ENCODE assay signal across 18 cellular contexts in the genomic region with DNA sequence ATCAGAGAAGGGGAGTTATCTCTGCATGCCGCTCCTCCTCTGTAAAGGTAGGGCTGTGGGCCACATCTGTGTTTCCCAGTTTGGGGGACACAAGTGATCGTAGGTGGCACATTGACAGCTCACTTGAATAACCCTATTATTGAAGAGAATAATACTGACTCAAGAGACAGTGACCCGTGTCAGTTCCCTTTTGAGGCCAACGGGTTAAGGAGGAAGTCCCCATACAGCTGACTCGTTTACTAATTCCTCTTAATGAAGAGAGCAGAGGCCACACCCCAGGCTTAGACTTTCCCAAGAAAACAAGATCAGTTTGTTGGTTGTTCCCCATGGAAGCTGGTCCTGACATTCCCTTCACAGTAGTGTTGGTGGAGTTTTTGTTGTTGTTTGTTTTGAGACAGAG. TPM values are rescaled to one million over a fixed set of nuclear protein-coding genes. Genes with fewer than 3 reads are reported as not detected.
A peak's percentile ranks its signal among the peaks of the same experiment; 100 is the strongest.
DNase-seq lines count a peak whose midpoint lies in the region; ATAC-seq and TF ChIP-seq lines count a peak whose summit lies in the region.
"Had no signal": no experiment of that assay in that cellular context is flagged by ENCODE, and none has a peak within 500 bp of the region (broad histone marks: within the 10 kb centered on the region; RNA-seq: fewer than 3 reads in every experiment).

No MANE protein-coding gene starts in this region.

- H3K4me1 ChIP-seq in body of pancreas (no peaks in the 10 kb centered on the region), Caco-2 (no peaks in the 10 kb centered on the region)

- DNase-seq in Right ventricle myocardium superior (no peak), cardiac septum (ENCODE audit: low spot score) (no peak), NOMO-1 treated with dmso at 0.1 percent for 144 hours (lab: John Stamatoyannopoulos, UW; ENCODE audit: unreplicated experiment) (peak; percentile 12), body of pancreas (no peak), Caco-2 (no peak)
- DNase-seq in stimulated activated naive B cell treated with anti-CD40 and anti-IgM and Interleukin-4, amounts not matched to agents 10 μg/mL and 1 μg/mL and 100 μg/mL, for 72 hours = peak; percentile 43
- DNase-seq: activated CD4-positive, alpha-beta T cell treated with anti-CD3 and anti-CD28 coated beads, Interleukin-2, amount 50 U/mL, for 1 hour; activated gamma-delta T cell; DMS79 treated with DMSO at 0.1 percent for 48 hours; effector memory CD4-positive, alpha-beta T cell; foreskin melanocyte; immature natural killer cell; midbrain; tibial artery had no signal

- POLR2A ChIA-PET in Caco-2 (lab: Charles Lee) = no interaction called here

- peak overlapping the region; percentile 59 for H3K4me3 Mint-ChIP-seq in dendritic cell treated with granulocyte-macrophage colony-stimulating factor and Interleukin-4, amounts not matched to agents 40 ng/mL and 50 ng/mL, for 4 days
- H3K4me3 Mint-ChIP-seq in stimulated activated naive B cell treated with anti-CD40 and anti-IgM and Interleukin-4, amounts not matched to agents 10 μg/mL and 1 μg/mL and 100 μg/mL, for 72 hours = peak overlapping the region; percentile 70 to 72
- no peak overlapping the region for H3K4me3 Mint-ChIP-seq in Caco-2 (ENCODE audit: unreplicated experiment)
- H3K4me3 Mint-ChIP-seq: immature natural killer cell had no signal

- TF ChIP-seq CTCF in body of pancreas (IDR thresholded peaks at IDR 0.05) = no peak
- no peak for TF ChIP-seq CTCF in Caco-2 (IDR thresholded peaks at IDR 0.05; ENCODE audit: insufficient read depth in 1 of 2, low read depth in 1 of 2, low read length in 1 of 2, severe bottlenecking in 1 of 2, unreplicated experiment in 1 of 2)

- WGBS in body of pancreas, 2 donors = 61 to 79% methylated on average over 5 of the region's 5 CpGs

- H3K9me3 ChIP-seq in body of pancreas = no peaks in the 10 kb centered on the region
- H3K9me3 ChIP-seq in Caco-2 = no peaks in the 10 kb centered on the region
- H3K9me3 ChIP-seq: tibial artery had no signal

- no TSS peak for BruUV-seq in Caco-2 (replicated peaks; lab: Mats Ljungman, UMichigan)

- H3K4me3 ChIP-seq in body of pancreas = no peak overlapping the region
- no peak overlapping the region for H3K4me3 ChIP-seq in Caco-2 (ENCODE audit: low read depth, low read length)
- H3K4me3 ChIP-seq: tibial artery had no signal

- H3K27ac ChIP-seq in body of pancreas = no peak overlapping the region
- H3K27ac ChIP-seq: tibial artery had no signal

- intact Hi-C loops in Right ventricle myocardium superior (cut with DNase I) = no loop called here
- intact Hi-C loops in cardiac septum (cut with DNase I) = no loop called here
- intact Hi-C loops in dendritic cell treated with granulocyte-macrophage colony-stimulating factor and Interleukin-4, amounts not matched to agents 40 ng/mL and 50 ng/mL, for 4 days (cut with micrococcal nuclease) = loop anchor here (5.0 kb wide), 1 partner anchor 35 kb away; the partner anchor contains the start of gene IL4R
- intact Hi-C loops in body of pancreas (cut with DNase I) = no loop called here
- intact Hi-C loops in Caco-2 (cut with micrococcal nuclease; ENCODE audit: unreplicated experiment) = no loop called here

- no peak for TF ChIP-seq POLR2A in body of pancreas (IDR thresholded peaks at IDR 0.05)

- ATAC-seq in Right ventricle myocardium superior (ENCODE audit: poor library complexity) (peak; percentile 52), body of pancreas (no peak), GM18498 (IDR thresholded peaks at IDR 0.05; ENCODE audit: unreplicated experiment) (no peak)
- peak; percentile 91 to 94 for ATAC-seq in stimulated activated naive B cell treated with anti-CD40 and anti-IgM and Interleukin-4, amounts not matched to agents 10 μg/mL and 1 μg/mL and 100 μg/mL, for 72 hours (replicated peaks)
- ATAC-seq: Panc1 had no signal

- H3K27me3 ChIP-seq in body of pancreas (no peaks in the 10 kb centered on the region), Caco-2 (replicated peaks; ENCODE audit: control insufficient read depth, insufficient read depth, low read length) (no peaks in the 10 kb centered on the region)
- H3K27me3 ChIP-seq: tibial artery had no signal

- H3K27ac Mint-ChIP-seq in dendritic cell treated with granulocyte-macrophage colony-stimulating factor and Interleukin-4, amounts not matched to agents 40 ng/mL and 50 ng/mL, for 4 days = peak overlapping the region; percentile 90
- H3K27ac Mint-ChIP-seq in stimulated activated naive B cell treated with anti-CD40 and anti-IgM and Interleukin-4, amounts not matched to agents 10 μg/mL and 1 μg/mL and 100 μg/mL, for 72 hours = peak overlapping the region; percentile 97
- H3K27ac Mint-ChIP-seq in Caco-2 (ENCODE audit: unreplicated experiment) = no peak overlapping the region

- H3K36me3 ChIP-seq in body of pancreas (replicated peaks in 1 of 2; ENCODE audit: insufficient read depth in 1 of 2, low read depth in 2 of 2) (peaks cover 0 to 32% of the 10 kb centered on the region in 2 donors), Caco-2 (ENCODE audit: control insufficient read depth, insufficient read depth, low read length) (peaks cover 5% of the 10 kb centered on the region)

- peaks cover 100% of the 10 kb centered on the region for H3K36me3 Mint-ChIP-seq in dendritic cell treated with granulocyte-macrophage colony-stimulating factor and Interleukin-4, amounts not matched to agents 40 ng/mL and 50 ng/mL, for 4 days (ENCODE audit: low read depth)
- H3K36me3 Mint-ChIP-seq in stimulated activated naive B cell treated with anti-CD40 and anti-IgM and Interleukin-4, amounts not matched to agents 10 μg/mL and 1 μg/mL and 100 μg/mL, for 72 hours = peaks cover 67 to 82% of the 10 kb centered on the region in 2 donors
- H3K36me3 Mint-ChIP-seq in Caco-2 (ENCODE audit: insufficient read depth, unreplicated experiment) = peaks cover 11% of the 10 kb centered on the region

- CTCF ChIA-PET in Caco-2 (lab: Charles Lee) = no interaction called here

- peaks cover 56% of the 10 kb centered on the region for H3K4me1 Mint-ChIP-seq in dendritic cell treated with granulocyte-macrophage colony-stimulating factor and Interleukin-4, amounts not matched to agents 40 ng/mL and 50 ng/mL, for 4 days (ENCODE audit: low read depth)
- peaks cover 47 to 69% of the 10 kb centered on the region in 2 donors for H3K4me1 Mint-ChIP-seq in stimulated activated naive B cell treated with anti-CD40 and anti-IgM and Interleukin-4, amounts not matched to agents 10 μg/mL and 1 μg/mL and 100 μg/mL, for 72 hours
- H3K4me1 Mint-ChIP-seq in Caco-2 (ENCODE audit: low read depth, unreplicated experiment) = no peaks in the 10 kb centered on the region

- no peaks in the 10 kb centered on the region for H3K27me3 Mint-ChIP-seq in dendritic cell treated with granulocyte-macrophage colony-stimulating factor and Interleukin-4, amounts not matched to agents 40 ng/mL and 50 ng/mL, for 4 days
- H3K27me3 Mint-ChIP-seq in stimulated activated naive B cell treated with anti-CD40 and anti-IgM and Interleukin-4, amounts not matched to agents 10 μg/mL and 1 μg/mL and 100 μg/mL, for 72 hours = no peaks in the 10 kb centered on the region
- no peaks in the 10 kb centered on the region for H3K27me3 Mint-ChIP-seq in Caco-2 (ENCODE audit: insufficient read depth, unreplicated experiment)

- H3K9me3 Mint-ChIP-seq in dendritic cell treated with granulocyte-macrophage colony-stimulating factor and Interleukin-4, amounts not matched to agents 40 ng/mL and 50 ng/mL, for 4 days = no peaks in the 10 kb centered on the region
- no peaks in the 10 kb centered on the region for H3K9me3 Mint-ChIP-seq in stimulated activated naive B cell treated with anti-CD40 and anti-IgM and Interleukin-4, amounts not matched to agents 10 μg/mL and 1 μg/mL and 100 μg/mL, for 72 hours
- no peaks in the 10 kb centered on the region for H3K9me3 Mint-ChIP-seq in Caco-2 (ENCODE audit: unreplicated experiment)
- H3K9me3 Mint-ChIP-seq: immature natural killer cell had no signal

RNA-seq across cellular contexts. Expression of gene IL4R, which starts 33.0 kb away (rescaled TPM):
- total RNA-seq in Right ventricle myocardium superior (8.2 TPM), cardiac septum (22.0 TPM), body of pancreas (100 to 1,000 TPM in 1 of 2 donors, 10 to 100 TPM in 1; 29.7 to 236 TPM), Caco-2 (2022) (32.6 and 34.4 TPM in 2 replicates)

RNA-seq across cellular contexts. Expression of gene IL21R, which starts 55.2 kb away (rescaled TPM):
- total RNA-seq in Right ventricle myocardium superior (0.13 TPM), cardiac septum (1.4 TPM), body of pancreas (under 1 TPM in 1 of 2 donors, not detected in 1; 0.26 TPM), Caco-2 (2022) (0.07 and 0.12 TPM in 2 replicates)
- total RNA-seq: bronchial epithelial cell had no signal

Comparison
In these comparisons a context has a peak if more than half of its experiments do, and no peak if none do; other contexts are left out.
1. ATAC-seq: peak in Right ventricle myocardium superior (single experiment) and stimulated activated naive B cell treated with anti-CD40 and anti-IgM and Interleukin-4, amounts not matched to agents 10 μg/mL and 1 μg/mL and 100 μg/mL, for 72 hours (2 of 2); none in body of pancreas (single experiment) and GM18498 (single experiment).
2. DNase-seq: peak in NOMO-1 treated with dmso at 0.1 percent for 144 hours (single experiment) and stimulated activated naive B cell treated with anti-CD40 and anti-IgM and Interleukin-4, amounts not matched to agents 10 μg/mL and 1 μg/mL and 100 μg/mL, for 72 hours (single experiment); none in Right ventricle myocardium superior (single experiment), cardiac septum (single experiment), body of pancreas (0 of 4) and Caco-2 (0 of 2).